In genomic region chr10:60733189-60733815, GRCh38 we compare ENCODE assay signal across 7 cellular contexts. TPM values are rescaled to one million over a fixed set of nuclear protein-coding genes. Genes with fewer than 3 reads are reported as not detected.
DNase-seq lines count a peak whose midpoint lies in the region; ATAC-seq and TF ChIP-seq lines count a peak whose summit lies in the region.

No MANE protein-coding gene starts in this region.

- H3K36me3 ChIP-seq in heart left ventricle, result no peaks in the 10 kb centered on the region

- H3K4me1 Mint-ChIP-seq in HFFc6 (ENCODE audit: low read depth), result no peaks in the 10 kb centered on the region

- TF ChIP-seq POLR2A in heart left ventricle (IDR thresholded peaks at IDR 0.05), result no peak

- no peaks in the 10 kb centered on the region for H3K9me3 ChIP-seq in heart left ventricle

- peak; percentile 55 for DNase-seq in GM13977 (ENCODE audit: low spot score)
- no peak for DNase-seq in HFFc6
- DNase-seq in NCI-H460 (ENCODE audit: extremely low read depth, low read depth), result peak; percentile 16
- DNase-seq in activated gamma-delta T cell (lab: John Stamatoyannopoulos, UW), result peak; percentile 40
- DNase-seq in heart left ventricle, result peak in 2 of 5 donors; percentile 28 to 60
- peak; percentile 62 for DNase-seq in retina
- DNase-seq in KG1 (lab: John Stamatoyannopoulos, UW), result no peak

- H3K4me3 Mint-ChIP-seq in HFFc6, result no peak overlapping the region

- H3K27ac ChIP-seq in heart left ventricle, result peak overlapping the region in 1 of 12 donors; percentile 50

- no peaks in the 10 kb centered on the region for H3K36me3 Mint-ChIP-seq in HFFc6 (ENCODE audit: low read depth)

- peaks cover 6 to 60% (median 34%) of the 10 kb centered on the region in 9 donors for H3K27me3 ChIP-seq in heart left ventricle

- peaks cover 17% of the 10 kb centered on the region for H3K27me3 Mint-ChIP-seq in HFFc6 (ENCODE audit: insufficient read depth)

- WGBS in heart left ventricle, 4 donors, result 1 to 4% (median 3%) methylated on average over 21 to 51 of the region's 51 CpGs

- peak in 2 of 4 donors; percentile 63 to 64 for ATAC-seq in heart left ventricle

- peak overlapping the region; percentile 21 to 65 (median 53) for H3K4me3 ChIP-seq in heart left ventricle

- in situ Hi-C loops in GM13977 (cut with MboI; ENCODE audit: low pct_unique_long_range_greater_than_20kb, low sequenced_read_pairs, unreplicated experiment), result no loop called here

- H3K9me3 Mint-ChIP-seq in HFFc6, result no peaks in the 10 kb centered on the region

- no peak overlapping the region for H3K27ac Mint-ChIP-seq in HFFc6

- H3K4me1 ChIP-seq in heart left ventricle, result peaks cover 0 to 21% (median 10%) of the 10 kb centered on the region in 12 donors

- intact Hi-C loops in heart left ventricle (cut with DNase I), result no loop called here

- TF ChIP-seq CTCF in GM13977 (IDR thresholded peaks at IDR 0.05; ENCODE audit: extremely low read depth, insufficient read depth, missing control alignments) (peak; percentile 31), HFFc6 (IDR thresholded peaks at IDR 0.05) (0 out of 2 replicates have a peak, but pooled peaks have one; percentile 13), heart left ventricle (IDR thresholded peaks at IDR 0.05) (peak in 3 of 12 donors; percentile 12 to 30 (median 21))

RNA-seq across cellular contexts. Expression of gene CDK1, which starts 45.0 kb away (rescaled TPM):
- 10 to 100 TPM; 18.3 to 43.0 (median 38.5) TPM for total RNA-seq in HFFc6 (2021; fragmentation: NEBNext Ultra II Directional; extraction: Animal tissue kit (Norgen Biotek cat#: 25700))
- 193 and 197 TPM in 2 replicates for total RNA-seq in NCI-H460 (2014; rRNA removed; shearing (Covaris generic))
- 422 and 497 TPM in 2 replicates for polyA plus RNA-seq in NCI-H460 (2014; cell fraction: nucleus; rRNA removed)
- total RNA-seq in heart left ventricle, result 10 to 100 TPM in 1 of 9 donors, 1 to 10 TPM in 3, under 1 TPM in 4, not detected in 1; 0.44 to 13.8 (median 1.1) TPM
- 1 to 10 TPM in 1 of 2 donors, under 1 TPM in 1; 0.96 to 1.0 TPM for polyA plus RNA-seq in heart left ventricle

Comparison
In these comparisons a context has a peak if more than half of its experiments do, and no peak if none do; other contexts are left out.
1. DNase-seq: peak in GM13977 (single experiment), NCI-H460 (single experiment), activated gamma-delta T cell (single experiment) and retina (single experiment); none in HFFc6 (single experiment) and KG1 (single experiment).